10 cellular contexts compared by ENCODE assay signal in the genomic region with DNA sequence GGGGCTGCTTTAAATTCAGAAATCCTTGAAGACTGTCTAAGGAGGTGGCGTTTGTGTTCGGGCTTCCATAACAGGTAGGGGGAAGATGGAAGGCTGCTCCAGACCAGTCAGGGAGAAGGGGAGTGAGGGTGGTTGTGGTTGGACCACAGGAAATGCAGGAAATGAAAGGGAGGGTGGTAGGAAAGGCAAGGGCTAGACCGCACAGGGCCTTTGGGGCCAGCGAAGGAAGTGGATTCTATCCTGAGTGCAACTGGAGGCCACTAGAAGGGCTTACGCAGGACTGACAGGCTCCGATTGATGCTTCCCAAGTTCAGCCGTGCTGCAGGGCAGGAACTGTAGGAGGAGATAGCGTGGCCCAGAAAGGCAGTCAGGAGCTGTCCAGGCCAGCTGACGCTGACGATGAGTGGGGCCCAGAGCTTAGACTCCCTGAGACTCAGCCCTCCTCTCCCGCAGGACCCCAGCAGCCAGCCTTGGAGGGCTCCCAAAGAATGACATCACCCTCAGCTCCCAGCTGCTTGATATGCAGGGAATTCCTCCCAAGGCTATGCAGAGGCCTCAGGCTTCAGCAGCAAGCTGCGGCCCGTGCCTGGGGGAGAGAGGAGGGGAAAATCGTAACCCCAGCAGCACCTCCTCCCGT. TPM values are rescaled to one million over a fixed set of nuclear protein-coding genes. Genes with fewer than 3 reads are reported as not detected.
DNase-seq lines count a peak whose midpoint lies in the region; ATAC-seq and TF ChIP-seq lines count a peak whose summit lies in the region.
"Had no signal": no experiment of that assay in that cellular context is flagged by ENCODE, and none has a peak within 500 bp of the region (broad histone marks: within the 10 kb centered on the region; RNA-seq: fewer than 3 reads in every experiment).

No MANE protein-coding gene starts in this region.

- no peak overlapping the region for H3K4me2 ChIP-seq in neuronal stem cell (ENCODE audit: insufficient read depth, low read length, poor library complexity, severe bottlenecking)

- DNase-seq in CD1c-positive myeloid dendritic cell (ENCODE audit: extremely low spot score) (peak; percentile 21), RWPE2 (ENCODE audit: low spot score) (no peak), foreskin melanocyte (peak; percentile 59), neuronal stem cell (ENCODE audit: low spot score) (peak; percentile 9), T-helper 2 cell (no peak), BE2C (no peak)
- DNase-seq in activated CD4-positive, alpha-beta T cell treated with anti-CD3 and anti-CD28 coated beads, Interleukin-2, amount 10 ng/mL, durations not matched to agents 24 days and 14 days, result no peak
- no peak for DNase-seq in effector CD4-positive, alpha-beta T cell
- DNase-seq: NCI-H524 treated with DMSO at 0.1 percent for 48 hours had no signal

- H3K9me3 Mint-ChIP-seq in activated CD4-positive, alpha-beta T cell treated with anti-CD3 and anti-CD28 coated beads, Interleukin-2, amount 10 ng/mL, durations not matched to agents 24 days and 14 days, result no peaks in the 10 kb centered on the region

- H3K4ac ChIP-seq in neuronal stem cell (ENCODE audit: low read length), result no peak overlapping the region

- no peak overlapping the region for H3K4me3 Mint-ChIP-seq in activated CD4-positive, alpha-beta T cell treated with anti-CD3 and anti-CD28 coated beads, Interleukin-2, amount 10 ng/mL, durations not matched to agents 24 days and 14 days

- no peak overlapping the region for H2BK120ac ChIP-seq in neuronal stem cell (ENCODE audit: low read depth, low read length)

- H3K27ac Mint-ChIP-seq in activated CD4-positive, alpha-beta T cell treated with anti-CD3 and anti-CD28 coated beads, Interleukin-2, amount 10 ng/mL, durations not matched to agents 24 days and 14 days, result no peak overlapping the region

- no peak overlapping the region for H3K27ac ChIP-seq in RWPE2 (ENCODE audit: poor library complexity, severe bottlenecking)
- no peak overlapping the region for H3K27ac ChIP-seq in neuronal stem cell (replicated peaks; ENCODE audit: low read length)
- H3K27ac ChIP-seq: ascending aorta had no signal

- peak; percentile 48; the same call in 2 of the 3 replicates for ATAC-seq in RWPE2 (ENCODE audit: low read depth)

- H2BK5ac ChIP-seq in neuronal stem cell (ENCODE audit: low read length), result no peak overlapping the region

- intact Hi-C loops in activated CD4-positive, alpha-beta T cell treated with anti-CD3 and anti-CD28 coated beads, Interleukin-2, amount 10 ng/mL, durations not matched to agents 24 days and 14 days (cut with micrococcal nuclease), result no loop called here

- H3K36me3 ChIP-seq in RWPE2 (ENCODE audit: low read depth) (no peaks in the 10 kb centered on the region), neuronal stem cell (replicated peaks in 1 of 2; ENCODE audit: control insufficient read depth in 2 of 2, insufficient read depth in 2 of 2, low read length in 2 of 2) (no peaks in the 10 kb centered on the region), BE2C (no peaks in the 10 kb centered on the region)
- H3K36me3 ChIP-seq: ascending aorta had no signal

- no peak overlapping the region for H4K8ac ChIP-seq in neuronal stem cell (ENCODE audit: low read depth, low read length)

- no peak overlapping the region for H2AK5ac ChIP-seq in neuronal stem cell (ENCODE audit: low read depth, low read length)

- H3K36me3 Mint-ChIP-seq in activated CD4-positive, alpha-beta T cell treated with anti-CD3 and anti-CD28 coated beads, Interleukin-2, amount 10 ng/mL, durations not matched to agents 24 days and 14 days (ENCODE audit: low read depth), result no peaks in the 10 kb centered on the region

- no peak overlapping the region for H3K14ac ChIP-seq in neuronal stem cell (ENCODE audit: low read length)

- H3K27me3 Mint-ChIP-seq in activated CD4-positive, alpha-beta T cell treated with anti-CD3 and anti-CD28 coated beads, Interleukin-2, amount 10 ng/mL, durations not matched to agents 24 days and 14 days, result peaks cover 14% of the 10 kb centered on the region

- H3K79me1 ChIP-seq in neuronal stem cell (ENCODE audit: low read depth, low read length), result no peaks in the 10 kb centered on the region

- TF ChIP-seq CTCF in RWPE2 (IDR thresholded peaks at IDR 0.05; ENCODE audit: poor library complexity, severe bottlenecking) (no peak), BE2C (IDR thresholded peaks at IDR 0.05; ENCODE audit: low read depth, low read length) (no peak)

- H3K18ac ChIP-seq in neuronal stem cell (ENCODE audit: low read length), result no peak overlapping the region

- H3K23ac ChIP-seq in neuronal stem cell (ENCODE audit: low read depth, low read length, poor library complexity), result no peak overlapping the region

- H3K4me3 ChIP-seq in RWPE2 (ENCODE audit: severe bottlenecking) (no peak overlapping the region), neuronal stem cell (ENCODE audit: low read length in 2 of 2) (no peak overlapping the region), BE2C (ENCODE audit: low read depth, low read length) (no peak overlapping the region)
- H3K4me3 ChIP-seq: ascending aorta had no signal

- no peak overlapping the region for H3K9ac ChIP-seq in neuronal stem cell (ENCODE audit: low read depth, low read length, poor library complexity)

- H2BK15ac ChIP-seq in neuronal stem cell (ENCODE audit: low read length), result no peak overlapping the region

- H3K9me3 ChIP-seq in RWPE2 (ENCODE audit: severe bottlenecking) (no peaks in the 10 kb centered on the region), neuronal stem cell (replicated peaks in 1 of 2; ENCODE audit: control insufficient read depth in 2 of 2, insufficient read depth in 1 of 2, low read depth in 1 of 2, low read length in 2 of 2) (peaks cover 0 to 4% of the 10 kb centered on the region in 2 donors), BE2C (no peaks in the 10 kb centered on the region)
- H3K9me3 ChIP-seq: ascending aorta had no signal

- H3K27me3 ChIP-seq in RWPE2 (ENCODE audit: insufficient read depth, poor library complexity, severe bottlenecking) (peaks cover 5% of the 10 kb centered on the region), neuronal stem cell (ENCODE audit: control insufficient read depth in 3 of 3, insufficient read depth in 3 of 3, low read depth in 1 of 3, low read length in 3 of 3) (peaks cover 0 to 3% (median 0%) of the 10 kb centered on the region in 3 experiments), BE2C (no peaks in the 10 kb centered on the region; the same call in 1 of the 2 replicates)
- H3K27me3 ChIP-seq: ascending aorta had no signal

- no peaks in the 10 kb centered on the region for H3K4me1 Mint-ChIP-seq in activated CD4-positive, alpha-beta T cell treated with anti-CD3 and anti-CD28 coated beads, Interleukin-2, amount 10 ng/mL, durations not matched to agents 24 days and 14 days

- no peaks in the 10 kb centered on the region for H3K4me1 ChIP-seq in RWPE2 (ENCODE audit: insufficient read depth, poor library complexity, severe bottlenecking)
- H3K4me1 ChIP-seq in neuronal stem cell (ENCODE audit: control insufficient read depth in 2 of 2, insufficient read depth in 1 of 2, low read depth in 1 of 2, low read length in 2 of 2), result peaks cover 0 to 6% of the 10 kb centered on the region in 2 donors
- no peaks in the 10 kb centered on the region for H3K4me1 ChIP-seq in BE2C
- H3K4me1 ChIP-seq: ascending aorta had no signal

- no peak overlapping the region for H2AFZ ChIP-seq in neuronal stem cell (ENCODE audit: low read length)

- no peak overlapping the region for H4K91ac ChIP-seq in neuronal stem cell (ENCODE audit: low read depth, low read length, poor library complexity)

- whole genome bisulfite sequencing in neuronal stem cell (ENCODE audit: extremely low coverage in 2 of 2, insufficient read length in 2 of 2, insufficient replicate concordance in 1 of 2), 2 donors, result no CpG with 5 or more reads among the region's 15 CpGs

- no peak overlapping the region for H2BK12ac ChIP-seq in neuronal stem cell (ENCODE audit: low read length)

RNA-seq across cellular contexts. Expression of a gene that starts 48.8 kb away (rescaled TPM):
- 6.2 TPM for polyA plus RNA-seq in neuronal stem cell (2013, experiment 1 of 2)
- 6.7 TPM for polyA plus RNA-seq in neuronal stem cell (2013, experiment 2 of 2)
- not detected in 2 replicates for total RNA-seq in activated CD4-positive, alpha-beta T cell treated with anti-CD3 and anti-CD28 coated beads, Interleukin-2, amount 10 ng/mL, durations not matched to agents 24 days and 14 days
- polyA plus RNA-seq in BE2C (2012; ENCODE audit: insufficient read depth, insufficient read length, low read depth), result not detected
- total RNA-seq: ascending aorta had no signal

Comparison
In these comparisons a context has a peak if more than half of its experiments do, and no peak if none do; other contexts are left out.
1. DNase-seq: peak in CD1c-positive myeloid dendritic cell (single experiment), foreskin melanocyte (single experiment) and neuronal stem cell (single experiment); none in RWPE2 (single experiment), T-helper 2 cell (0 of 5), activated CD4-positive, alpha-beta T cell treated with anti-CD3 and anti-CD28 coated beads, Interleukin-2, amount 10 ng/mL, durations not matched to agents 24 days and 14 days (single experiment), BE2C (single experiment) and effector CD4-positive, alpha-beta T cell (single experiment).